In the genomic region with DNA sequence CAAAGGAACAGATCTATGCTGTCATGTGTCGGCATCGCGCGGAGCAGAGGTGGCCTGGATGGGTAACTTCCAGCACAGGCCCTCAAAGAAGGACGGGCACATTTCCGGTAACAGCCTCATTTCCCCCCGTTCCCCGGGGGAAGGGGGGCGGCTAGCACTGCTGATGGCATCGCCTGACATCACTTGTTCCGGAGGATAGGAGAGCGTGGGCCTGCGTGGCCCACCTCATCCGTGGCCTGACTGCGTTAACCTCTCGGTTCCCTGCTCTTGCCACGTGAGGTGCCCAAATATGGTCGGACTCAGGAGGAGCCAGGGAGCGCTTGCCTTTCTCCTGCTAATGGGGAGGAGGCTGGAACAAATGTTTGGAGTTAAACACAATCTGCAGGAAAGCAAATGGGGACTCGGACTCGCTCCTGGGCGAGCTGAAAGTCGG, we compare ENCODE assay signal across 8 cellular contexts. TPM values are rescaled to one million over a fixed set of nuclear protein-coding genes. Genes with fewer than 3 reads are reported as not detected.
A peak's percentile ranks its signal among the peaks of the same experiment; 100 is the strongest.
DNase-seq lines count a peak whose midpoint lies in the region; ATAC-seq and TF ChIP-seq lines count a peak whose summit lies in the region.

A gene with protein sequence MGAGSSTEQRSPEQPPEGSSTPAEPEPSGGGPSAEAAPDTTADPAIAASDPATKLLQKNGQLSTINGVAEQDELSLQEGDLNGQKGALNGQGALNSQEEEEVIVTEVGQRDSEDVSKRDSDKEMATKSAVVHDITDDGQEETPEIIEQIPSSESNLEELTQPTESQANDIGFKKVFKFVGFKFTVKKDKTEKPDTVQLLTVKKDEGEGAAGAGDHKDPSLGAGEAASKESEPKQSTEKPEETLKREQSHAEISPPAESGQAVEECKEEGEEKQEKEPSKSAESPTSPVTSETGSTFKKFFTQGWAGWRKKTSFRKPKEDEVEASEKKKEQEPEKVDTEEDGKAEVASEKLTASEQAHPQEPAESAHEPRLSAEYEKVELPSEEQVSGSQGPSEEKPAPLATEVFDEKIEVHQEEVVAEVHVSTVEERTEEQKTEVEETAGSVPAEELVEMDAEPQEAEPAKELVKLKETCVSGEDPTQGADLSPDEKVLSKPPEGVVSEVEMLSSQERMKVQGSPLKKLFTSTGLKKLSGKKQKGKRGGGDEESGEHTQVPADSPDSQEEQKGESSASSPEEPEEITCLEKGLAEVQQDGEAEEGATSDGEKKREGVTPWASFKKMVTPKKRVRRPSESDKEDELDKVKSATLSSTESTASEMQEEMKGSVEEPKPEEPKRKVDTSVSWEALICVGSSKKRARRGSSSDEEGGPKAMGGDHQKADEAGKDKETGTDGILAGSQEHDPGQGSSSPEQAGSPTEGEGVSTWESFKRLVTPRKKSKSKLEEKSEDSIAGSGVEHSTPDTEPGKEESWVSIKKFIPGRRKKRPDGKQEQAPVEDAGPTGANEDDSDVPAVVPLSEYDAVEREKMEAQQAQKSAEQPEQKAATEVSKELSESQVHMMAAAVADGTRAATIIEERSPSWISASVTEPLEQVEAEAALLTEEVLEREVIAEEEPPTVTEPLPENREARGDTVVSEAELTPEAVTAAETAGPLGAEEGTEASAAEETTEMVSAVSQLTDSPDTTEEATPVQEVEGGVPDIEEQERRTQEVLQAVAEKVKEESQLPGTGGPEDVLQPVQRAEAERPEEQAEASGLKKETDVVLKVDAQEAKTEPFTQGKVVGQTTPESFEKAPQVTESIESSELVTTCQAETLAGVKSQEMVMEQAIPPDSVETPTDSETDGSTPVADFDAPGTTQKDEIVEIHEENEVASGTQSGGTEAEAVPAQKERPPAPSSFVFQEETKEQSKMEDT (N-terminal part only) (plus strand): TSS at position 365 of the 433 bp plus-strand sequence. CDS start 596 bp downstream, outside the sequence.

- DNase-seq in HFFc6 (no peak), heart right ventricle (peak; percentile 27 to 33), posterior cingulate gyrus (peak; percentile 9 to 92 (median 62)), NCI-H1105 treated with DMSO at 0.1 percent for 48 hours (lab: John Stamatoyannopoulos, UW) (no peak), NCI-H2171 (lab: John Stamatoyannopoulos, UW) (no peak), SHP77 (lab: John Stamatoyannopoulos, UW) (no peak), GM19240 (ENCODE audit: insufficient read length, low spot score) (no peak)
- peak; percentile 10 for DNase-seq in activated naive CD8-positive, alpha-beta T cell treated with anti-CD3 and anti-CD28 coated beads, Interleukin-2, amount 50 U/mL, for 24 hours

- no peaks in the 10 kb centered on the region for H3K36me3 ChIP-seq in heart right ventricle

- no peaks in the 10 kb centered on the region for H3K9me3 Mint-ChIP-seq in HFFc6
- no peaks in the 10 kb centered on the region for H3K9me3 Mint-ChIP-seq in activated naive CD8-positive, alpha-beta T cell treated with anti-CD3 and anti-CD28 coated beads, Interleukin-2, amount 50 U/mL, for 24 hours

- H3K27ac Mint-ChIP-seq in HFFc6, result no peak within 1 kb of the TSS
- H3K27ac Mint-ChIP-seq in activated naive CD8-positive, alpha-beta T cell treated with anti-CD3 and anti-CD28 coated beads, Interleukin-2, amount 50 U/mL, for 24 hours, result no peak within 1 kb of the TSS

- intact Hi-C loops in heart right ventricle (cut with DNase I), result loop anchor here in 8 of 10 donors (2.0 to 10.0 kb wide), 8 partner anchors 58 to 225 kb away; no protein-coding TSS in a partner anchor
- intact Hi-C loops in posterior cingulate gyrus (cut with DNase I), result loop anchor here (5.0 kb wide), 1 partner anchor 83 kb away; no protein-coding TSS in a partner anchor

- H3K4me1 Mint-ChIP-seq in HFFc6 (ENCODE audit: low read depth), result no peaks in the 10 kb centered on the region
- peaks cover 14% of the 10 kb centered on the region for H3K4me1 Mint-ChIP-seq in activated naive CD8-positive, alpha-beta T cell treated with anti-CD3 and anti-CD28 coated beads, Interleukin-2, amount 50 U/mL, for 24 hours

- peaks cover 29% of the 10 kb centered on the region for H3K27me3 Mint-ChIP-seq in HFFc6 (ENCODE audit: insufficient read depth)
- peaks cover 67% of the 10 kb centered on the region for H3K27me3 Mint-ChIP-seq in activated naive CD8-positive, alpha-beta T cell treated with anti-CD3 and anti-CD28 coated beads, Interleukin-2, amount 50 U/mL, for 24 hours

- H3K4me1 ChIP-seq in heart right ventricle, result peaks cover 4 to 32% (median 11%) of the 10 kb centered on the region in 9 donors

- no peaks in the 10 kb centered on the region for H3K9me3 ChIP-seq in heart right ventricle

- TF ChIP-seq CTCF in HFFc6 (IDR thresholded peaks at IDR 0.05) (no peak), heart right ventricle (IDR thresholded peaks at IDR 0.05) (no peak)

- peak within 1 kb of the TSS; percentile 87 for H3K4me3 Mint-ChIP-seq in HFFc6
- peak within 1 kb of the TSS; percentile 75 for H3K4me3 Mint-ChIP-seq in activated naive CD8-positive, alpha-beta T cell treated with anti-CD3 and anti-CD28 coated beads, Interleukin-2, amount 50 U/mL, for 24 hours

- H3K27me3 ChIP-seq in heart right ventricle, result peaks cover 0 to 57% (median 7%) of the 10 kb centered on the region in 7 donors

- ATAC-seq in activated naive CD8-positive, alpha-beta T cell treated with anti-CD3 and anti-CD28 coated beads, Interleukin-2, amount 50 U/mL, for 24 hours, result peak; percentile 59
- peak; percentile 44 to 70 (median 56) for ATAC-seq in heart right ventricle

- no peaks in the 10 kb centered on the region for H3K36me3 Mint-ChIP-seq in HFFc6 (ENCODE audit: low read depth)
- H3K36me3 Mint-ChIP-seq in activated naive CD8-positive, alpha-beta T cell treated with anti-CD3 and anti-CD28 coated beads, Interleukin-2, amount 50 U/mL, for 24 hours (ENCODE audit: low read depth), result no peaks in the 10 kb centered on the region

- WGBS in heart right ventricle, 2 donors, result 18 to 22% methylated on average over 23 of the region's 23 CpGs

- peak within 1 kb of the TSS; percentile 77 to 89 (median 84) for H3K27ac ChIP-seq in heart right ventricle

- H3K4me3 ChIP-seq in heart right ventricle, result peak within 1 kb of the TSS; percentile 68 to 94 (median 77)

RNA-seq across cellular contexts. Expression of the gene that starts here (rescaled TPM):
- 1 to 10 TPM; 3.7 to 8.6 (median 7.0) TPM for total RNA-seq in HFFc6 (2021; fragmentation: NEBNext Ultra II Directional; extraction: Animal tissue kit (Norgen Biotek cat#: 25700))
- 10 to 100 TPM in 9 of 10 donors, 1 to 10 TPM in 1; 9.9 to 43.3 (median 13.2) TPM for total RNA-seq in heart right ventricle
- polyA plus RNA-seq in heart right ventricle, result 1 to 10 TPM; 5.7 to 6.0 TPM

Comparison
In these comparisons a context has a peak if more than half of its experiments do, and no peak if none do; other contexts are left out.
1. DNase-seq: peak in activated naive CD8-positive, alpha-beta T cell treated with anti-CD3 and anti-CD28 coated beads, Interleukin-2, amount 50 U/mL, for 24 hours (single experiment), heart right ventricle (2 of 2) and posterior cingulate gyrus (10 of 10); none in HFFc6 (single experiment), NCI-H1105 treated with DMSO at 0.1 percent for 48 hours (single experiment), NCI-H2171 (single experiment), SHP77 (0 of 2) and GM19240 (single experiment).